ENCODE assay signal across 8 cellular contexts in the genomic region with DNA sequence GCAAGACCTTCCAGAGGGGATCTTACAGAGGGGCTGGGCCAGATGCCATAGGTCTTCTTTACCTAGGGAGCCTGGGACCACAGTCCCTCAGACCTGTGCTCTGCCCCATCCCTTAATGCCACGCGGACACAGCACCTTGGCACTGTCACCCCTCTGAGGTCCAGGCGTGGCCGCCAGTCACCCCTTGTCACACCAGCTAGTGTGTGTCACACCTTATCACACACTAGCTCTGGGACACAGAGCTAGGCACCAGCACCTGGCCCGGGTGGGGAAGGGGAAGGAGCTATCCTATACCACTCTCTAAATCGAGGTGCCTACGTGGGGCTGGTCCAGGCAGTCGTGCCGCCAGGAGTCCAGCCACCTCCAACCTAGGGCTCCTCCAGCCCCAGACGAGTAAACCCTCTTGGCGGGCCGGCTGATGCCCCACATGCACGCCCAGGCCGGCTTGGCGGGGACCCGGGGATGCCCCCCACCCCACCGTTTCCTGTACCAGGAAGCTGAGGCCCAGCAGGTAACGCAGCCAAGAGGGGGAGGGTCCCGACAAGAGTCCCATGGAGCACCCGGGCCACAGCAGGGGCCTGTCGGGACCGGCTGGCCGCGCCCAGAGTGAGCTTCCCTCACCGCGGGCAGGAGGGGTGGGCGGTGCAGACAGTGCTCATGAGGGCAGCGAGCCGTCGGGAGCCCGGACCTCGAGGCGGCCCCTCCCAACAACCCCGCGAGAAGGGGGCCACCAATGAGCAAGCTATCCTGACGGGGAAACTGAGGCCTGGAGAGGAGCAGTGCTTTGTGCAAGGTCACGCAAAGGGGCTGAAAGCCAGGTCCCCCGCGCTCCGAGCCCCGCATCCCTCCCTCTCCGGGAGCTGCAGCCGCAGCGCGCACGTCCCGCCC. TPM values are rescaled to one million over a fixed set of nuclear protein-coding genes. Genes with fewer than 3 reads are reported as not detected.
DNase-seq lines count a peak whose midpoint lies in the region; ATAC-seq and TF ChIP-seq lines count a peak whose summit lies in the region.

No MANE protein-coding gene starts in this region.

- no peaks in the 10 kb centered on the region for H3K79me2 ChIP-seq in SU-DHL-6 (ENCODE audit: insufficient read depth, low read length)

- no peaks in the 10 kb centered on the region for H3K9me3 ChIP-seq in CD8-positive, alpha-beta memory T cell (ENCODE audit: low read length)
- no peaks in the 10 kb centered on the region for H3K9me3 ChIP-seq in HEK293 (ENCODE audit: control insufficient read depth, insufficient read depth, low read depth, low read length)
- H3K9me3 ChIP-seq in SU-DHL-6 (ENCODE audit: insufficient read depth, low read length): no peaks in the 10 kb centered on the region
- H3K9me3 ChIP-seq in left lung: no peaks in the 10 kb centered on the region

- H3K36me3 Mint-ChIP-seq in CD8-positive, alpha-beta memory T cell: peaks cover 0 to 3% (median 0%) of the 10 kb centered on the region in 3 donors

- H3K4me2 ChIP-seq in SU-DHL-6 (ENCODE audit: low read depth, low read length, poor library complexity, severe bottlenecking): peak overlapping the region; percentile 60

- TF ChIP-seq CTCF in HEK293 (tag by site-specific recombination; IDR thresholded peaks at IDR 0.05): no peak
- no peak for TF ChIP-seq CTCF in SU-DHL-6 (IDR thresholded peaks at IDR 0.05; ENCODE audit: insufficient read depth, low read length, poor library complexity, severe bottlenecking)
- no peak for TF ChIP-seq CTCF in left lung (IDR thresholded peaks at IDR 0.05)

- peaks cover 31% of the 10 kb centered on the region for H3K4me1 ChIP-seq in CD8-positive, alpha-beta memory T cell (ENCODE audit: insufficient read depth, low read length)
- H3K4me1 ChIP-seq in HEK293 (ENCODE audit: control insufficient read depth, insufficient read depth, low read length) (no peaks in the 10 kb centered on the region), left lung (peaks cover 3 to 23% of the 10 kb centered on the region in 2 donors)

- H3K4me1 Mint-ChIP-seq in CD8-positive, alpha-beta memory T cell: peaks cover 43 to 53% (median 47%) of the 10 kb centered on the region in 3 donors

- no peaks in the 10 kb centered on the region for H3K9me3 Mint-ChIP-seq in CD8-positive, alpha-beta memory T cell

- no peaks in the 10 kb centered on the region for H3K36me3 ChIP-seq in CD8-positive, alpha-beta memory T cell (ENCODE audit: insufficient read depth, low read length)
- H3K36me3 ChIP-seq in HEK293 (ENCODE audit: control insufficient read depth in 2 of 2, insufficient read depth in 1 of 2, low read length in 2 of 2): no peaks in the 10 kb centered on the region
- H3K36me3 ChIP-seq in SU-DHL-6 (ENCODE audit: low read length): no peaks in the 10 kb centered on the region
- peaks cover 0 to 9% of the 10 kb centered on the region in 2 donors for H3K36me3 ChIP-seq in left lung

- no peaks in the 10 kb centered on the region for H3K27me3 ChIP-seq in CD8-positive, alpha-beta memory T cell (ENCODE audit: insufficient read depth, low read length, poor library complexity, severe bottlenecking)
- H3K27me3 ChIP-seq in SU-DHL-6 (ENCODE audit: low read length) (0 out of 2 replicates have a peak, but pooled peaks cover 3% of the 10 kb centered on the region), left lung (peaks cover 0 to 4% of the 10 kb centered on the region in 2 donors)

- no peaks in the 10 kb centered on the region for H3F3A ChIP-seq in SU-DHL-6 (ENCODE audit: insufficient read depth)

- CTCF ChIA-PET in CD8-positive, alpha-beta memory T cell (lab: Charles Lee): interaction anchor here (0.7 to 3.1 kb wide), 9 partner anchors 9 to 117 kb away, joined by 3 to 17 read pairs (median 4); a partner anchor contains a TSS
- CTCF ChIA-PET in HEK293 (lab: Yijun Ruan, JAX): interaction anchor here (0.6 to 1.3 kb wide), 10 partner anchors 11 to 166 kb away, joined by 3 to 7 read pairs (median 3); no protein-coding TSS in a partner anchor

- H3K27ac Mint-ChIP-seq in CD8-positive, alpha-beta memory T cell: peak overlapping the region in 7 of 8 donors; percentile 14 to 86 (median 45)

- H4K20me1 ChIP-seq in SU-DHL-6 (ENCODE audit: low read depth, low read length): no peaks in the 10 kb centered on the region

- intact Hi-C loops in left lung (cut with DNase I): no loop called here

- DNase-seq in CD8-positive, alpha-beta memory T cell: peak; percentile 8 to 68 (median 42)
- DNase-seq in central memory CD4-positive, alpha-beta T cell: peak; percentile 21
- DNase-seq in left lung (peak; percentile 68 to 91), NCI-H2081 treated with DMSO at 0.1 percent for 48 hours (lab: John Stamatoyannopoulos, UW) (no peak)
- DNase-seq in stimulated activated CD8-positive, alpha-beta memory T cell treated with anti-CD3 and anti-CD28 coated beads, Interleukin-4, amount 100 ng/mL, for 48 hours: peak; percentile 45

- POLR2A ChIA-PET in CD8-positive, alpha-beta memory T cell (lab: Charles Lee): interaction anchor here (0.5 to 3.3 kb wide), 6 partner anchors 9 to 90 kb away, joined by 3 to 19 read pairs (median 6); a partner anchor contains a TSS
- POLR2A ChIA-PET in HEK293 (lab: Yijun Ruan, JAX): interaction anchor here (0.6 to 1.4 kb wide), 5 partner anchors 9 to 135 kb away, joined by 3 to 5 read pairs (median 4); a partner anchor contains a TSS

- H2AFZ ChIP-seq in SU-DHL-6 (ENCODE audit: low read depth, low read length, severe bottlenecking): peak overlapping the region; percentile 64

- ATAC-seq in left lung (peak; percentile 59), HG02981 (IDR thresholded peaks at IDR 0.05; ENCODE audit: unreplicated experiment) (no peak)

- no peaks in the 10 kb centered on the region for H3K27me3 Mint-ChIP-seq in CD8-positive, alpha-beta memory T cell

- peak overlapping the region; percentile 47 for H3K27ac ChIP-seq in CD8-positive, alpha-beta memory T cell (ENCODE audit: low read depth, low read length)
- H3K27ac ChIP-seq in HEK293 (ENCODE audit: extremely low read depth, low read depth, low read length) (no peak overlapping the region; the same call in 1 of the 2 replicates), SU-DHL-6 (ENCODE audit: low read depth, low read length) (no peak overlapping the region), left lung (peak overlapping the region in 1 of 2 donors; percentile 33)

- peak overlapping the region; percentile 59; the same call in 1 of the 2 replicates for H3K9ac ChIP-seq in SU-DHL-6 (ENCODE audit: low read length)

- no peaks in the 10 kb centered on the region for H3K9me2 ChIP-seq in SU-DHL-6 (replicated peaks; ENCODE audit: insufficient read depth, low read length)

- H3K4me3 ChIP-seq in CD8-positive, alpha-beta memory T cell (ENCODE audit: low read length): peak overlapping the region; percentile 71
- H3K4me3 ChIP-seq in HEK293 (ENCODE audit: low read depth, low read length) (peak overlapping the region; percentile 58), SU-DHL-6 (ENCODE audit: insufficient read depth, low read length, poor library complexity, severe bottlenecking) (peak overlapping the region; percentile 55), left lung (peak overlapping the region; percentile 39 to 65)

- H3K4me3 Mint-ChIP-seq in CD8-positive, alpha-beta memory T cell: peak overlapping the region; percentile 53 to 89 (median 79)

TF ChIP-seq in HEK293, 187 proteins besides CTCF, POLR2A, EP300 and RAD21 (continues in another document):
- TF ChIP-seq ZNF544 (tag by site-specific recombination; IDR thresholded peaks at IDR 0.05) (no peak), ZNF654 (tag by site-specific recombination; IDR thresholded peaks at IDR 0.05; ENCODE audit: low read depth) (no peak), ZNF530 (tag by site-specific recombination; IDR thresholded peaks at IDR 0.05; ENCODE audit: low read depth) (no peak), ZNF404 (tag by site-specific recombination; IDR thresholded peaks at IDR 0.05) (no peak), ZBTB48 (tag by site-specific recombination; IDR thresholded peaks at IDR 0.05) (no peak), ZNF660 (tag by site-specific recombination; IDR thresholded peaks at IDR 0.05) (no peak), SETDB1 (IDR thresholded peaks at IDR 0.05; ENCODE audit: insufficient read length, low read length) (no peak), ZNF214 (tag by site-specific recombination; IDR thresholded peaks at IDR 0.05; ENCODE audit: borderline replicate concordance) (no peak), ZNF768 (tag by site-specific recombination; IDR thresholded peaks at IDR 0.05) (no peak), ZNF114 (tag by site-specific recombination; IDR thresholded peaks at IDR 0.05) (no peak), ZNF670 (tag by site-specific recombination; IDR thresholded peaks at IDR 0.05; ENCODE audit: low read depth) (no peak)
- TF ChIP-seq, protein P1, sequence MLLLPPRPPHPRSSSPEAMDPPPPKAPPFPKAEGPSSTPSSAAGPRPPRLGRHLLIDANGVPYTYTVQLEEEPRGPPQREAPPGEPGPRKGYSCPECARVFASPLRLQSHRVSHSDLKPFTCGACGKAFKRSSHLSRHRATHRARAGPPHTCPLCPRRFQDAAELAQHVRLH (tag by site-specific recombination; IDR thresholded peaks at IDR 0.05): no peak
- TF ChIP-seq, protein P2, sequence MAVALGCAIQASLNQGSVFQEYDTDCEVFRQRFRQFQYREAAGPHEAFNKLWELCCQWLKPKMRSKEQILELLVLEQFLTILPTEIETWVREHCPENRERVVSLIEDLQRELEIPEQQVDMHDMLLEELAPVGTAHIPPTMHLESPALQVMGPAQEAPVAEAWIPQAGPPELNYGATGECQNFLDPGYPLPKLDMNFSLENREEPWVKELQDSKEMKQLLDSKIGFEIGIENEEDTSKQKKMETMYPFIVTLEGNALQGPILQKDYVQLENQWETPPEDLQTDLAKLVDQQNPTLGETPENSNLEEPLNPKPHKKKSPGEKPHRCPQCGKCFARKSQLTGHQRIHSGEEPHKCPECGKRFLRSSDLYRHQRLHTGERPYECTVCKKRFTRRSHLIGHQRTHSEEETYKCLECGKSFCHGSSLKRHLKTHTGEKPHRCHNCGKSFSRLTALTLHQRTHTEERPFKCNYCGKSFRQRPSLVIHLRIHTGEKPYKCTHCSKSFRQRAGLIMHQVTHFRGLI (tag by site-specific recombination; IDR thresholded peaks at IDR 0.05): peak; percentile 58
- TF ChIP-seq, protein P3, sequence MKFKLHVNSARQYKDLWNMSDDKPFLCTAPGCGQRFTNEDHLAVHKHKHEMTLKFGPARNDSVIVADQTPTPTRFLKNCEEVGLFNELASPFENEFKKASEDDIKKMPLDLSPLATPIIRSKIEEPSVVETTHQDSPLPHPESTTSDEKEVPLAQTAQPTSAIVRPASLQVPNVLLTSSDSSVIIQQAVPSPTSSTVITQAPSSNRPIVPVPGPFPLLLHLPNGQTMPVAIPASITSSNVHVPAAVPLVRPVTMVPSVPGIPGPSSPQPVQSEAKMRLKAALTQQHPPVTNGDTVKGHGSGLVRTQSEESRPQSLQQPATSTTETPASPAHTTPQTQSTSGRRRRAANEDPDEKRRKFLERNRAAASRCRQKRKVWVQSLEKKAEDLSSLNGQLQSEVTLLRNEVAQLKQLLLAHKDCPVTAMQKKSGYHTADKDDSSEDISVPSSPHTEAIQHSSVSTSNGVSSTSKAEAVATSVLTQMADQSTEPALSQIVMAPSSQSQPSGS (tag by site-specific recombination; IDR thresholded peaks at IDR 0.05; ENCODE audit: low read depth): no peak

RNA-seq across cellular contexts. Expression of a gene that starts 0.6 kb away (rescaled TPM):
- 1 to 10 TPM; 5.1 TPM for total RNA-seq in CD8-positive, alpha-beta memory T cell
- 11.9 TPM for polyA plus RNA-seq in CD8-positive, alpha-beta memory T cell
- 10 to 100 TPM; 14.9 to 20.4 TPM for total RNA-seq in left lung
